8 cellular contexts compared by ENCODE assay signal in genomic region chr9:127877566-127877998, GRCh38. TPM values are rescaled to one million over a fixed set of nuclear protein-coding genes. Genes with fewer than 3 reads are reported as not detected.
DNase-seq lines count a peak whose midpoint lies in the region; ATAC-seq and TF ChIP-seq lines count a peak whose summit lies in the region.

Gene AK1, minus strand, starts transcription at chr9:127877675. Its CDS starts 3,058 bp downstream, at chr9:127874617.

- H3K9me3 ChIP-seq in HUES48 (ENCODE audit: control insufficient read depth, insufficient read depth, low read length): no peaks in the 10 kb centered on the region
- no peaks in the 10 kb centered on the region for H3K9me3 ChIP-seq in mesodermal cell (ENCODE audit: control insufficient read depth, low read length)
- H3K9me3 ChIP-seq in thyroid gland: no peaks in the 10 kb centered on the region

- H3K27me3 ChIP-seq in HUES48 (ENCODE audit: control insufficient read depth, insufficient read depth, low read length): peaks cover 5% of the 10 kb centered on the region
- no peaks in the 10 kb centered on the region for H3K27me3 ChIP-seq in thyroid gland

- intact Hi-C loops in thyroid gland (cut with DNase I): no loop called here

- no peak for ATAC-seq in HG03439 (IDR thresholded peaks at IDR 0.05; ENCODE audit: unreplicated experiment)

- H3K9ac ChIP-seq in HUES48 (ENCODE audit: low read depth, low read length): 0 out of 2 replicates have a peak within 1 kb of the TSS, but pooled peaks have one; percentile 30

- no peak within 1 kb of the TSS for H3K27ac ChIP-seq in HUES48 (ENCODE audit: low read depth, low read length)
- H3K27ac ChIP-seq in mesodermal cell (ENCODE audit: low read depth, low read length, severe bottlenecking): peak within 1 kb of the TSS; percentile 41
- H3K27ac ChIP-seq in thyroid gland: peak within 1 kb of the TSS; percentile 44 to 74 (median 65)

- peak; percentile 87 for DNase-seq in Ammon's horn (ENCODE audit: low spot score)
- peak; percentile 50 for DNase-seq in SW480 (ENCODE audit: low spot score)
- peak; percentile 56 to 62 for DNase-seq in erythroblast (lab: John Stamatoyannopoulos, UW)
- peak; percentile 84 to 88 for DNase-seq in thyroid gland
- DNase-seq in Kasumi-1 (lab: John Stamatoyannopoulos, UW): no peak

- peak within 1 kb of the TSS; percentile 81 for H3K4me3 ChIP-seq in HUES48 (ENCODE audit: low read depth, low read length)
- peak within 1 kb of the TSS; percentile 39 for H3K4me3 ChIP-seq in mesodermal cell (ENCODE audit: extremely low read depth, insufficient read depth, low read length, poor library complexity, severe bottlenecking)
- peak within 1 kb of the TSS; percentile 18 to 54 (median 28) for H3K4me3 ChIP-seq in thyroid gland (replicated peaks in 1 of 3)

- H3K4me1 ChIP-seq in HUES48 (ENCODE audit: control insufficient read depth, insufficient read depth, low read length): peaks cover 3% of the 10 kb centered on the region; the same call in 1 of the 2 replicates
- H3K4me1 ChIP-seq in mesodermal cell (ENCODE audit: control insufficient read depth, insufficient read depth, low read length, poor library complexity, severe bottlenecking): peaks cover 31% of the 10 kb centered on the region
- peaks cover 43 to 44% of the 10 kb centered on the region in 2 donors for H3K4me1 ChIP-seq in thyroid gland

- no peaks in the 10 kb centered on the region for H3K36me3 ChIP-seq in HUES48 (ENCODE audit: control insufficient read depth, insufficient read depth, low read length)
- H3K36me3 ChIP-seq in mesodermal cell (ENCODE audit: control insufficient read depth, insufficient read depth, low read length): no peaks in the 10 kb centered on the region
- no peaks in the 10 kb centered on the region for H3K36me3 ChIP-seq in thyroid gland

- 2 to 4% methylated on average over 35 to 37 of the region's 44 CpGs for WGBS in mesodermal cell (ENCODE audit: insufficient coverage in 2 of 2), 2 experiments
- 10 to 13% methylated on average over 2 to 7 of the region's 44 CpGs for WGBS in thyroid gland, 2 donors

- TF ChIP-seq CTCF in thyroid gland (IDR thresholded peaks at IDR 0.05): no peak

- peak; percentile 39 for TF ChIP-seq POLR2A in erythroblast (IDR thresholded peaks at IDR 0.05; ENCODE audit: low read length)
- peak in 1 of 2 donors; percentile 86 for TF ChIP-seq POLR2A in thyroid gland (IDR thresholded peaks at IDR 0.05)

RNA-seq across cellular contexts. Expression of gene AK1, which starts in this region (rescaled TPM):
- polyA plus RNA-seq in mesodermal cell (2013, experiment 1 of 2): 88.2 TPM
- polyA plus RNA-seq in mesodermal cell (2013, experiment 2 of 2): 72.8 TPM
- total RNA-seq in thyroid gland: 10 to 100 TPM; 56.3 to 98.9 (median 86.3) TPM

Comparison
In these comparisons a context has a peak if more than half of its experiments do, and no peak if none do; other contexts are left out.
1. DNase-seq: peak in Ammon's horn (single experiment), SW480 (single experiment), erythroblast (2 of 2) and thyroid gland (2 of 2); none in Kasumi-1 (0 of 2).
2. H3K4me3 ChIP-seq: peak in every context shown above with its lines; median percentile 81 in HUES48; 39 in mesodermal cell; 28 in thyroid gland.